ENCODE assay signal across 8 cellular contexts in the genomic region with DNA sequence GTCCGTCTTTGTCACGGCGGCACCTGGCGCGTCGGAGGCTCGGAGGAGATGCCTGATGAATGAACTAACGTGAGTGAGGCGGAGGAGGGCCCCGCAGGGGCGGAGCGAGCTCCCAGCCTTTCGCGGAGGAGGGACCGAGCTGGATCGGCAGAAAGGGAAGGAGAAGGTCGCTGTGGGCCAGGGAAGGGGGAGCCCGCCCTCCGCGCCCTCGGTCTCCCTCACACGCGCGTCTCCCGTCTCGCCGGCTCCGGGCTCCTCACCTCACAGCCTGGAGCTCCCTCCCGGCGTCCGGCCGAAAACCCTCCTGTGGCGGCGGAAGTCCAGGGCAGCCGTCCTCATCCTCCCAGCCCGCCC. TPM values are rescaled to one million over a fixed set of nuclear protein-coding genes. Genes with fewer than 3 reads are reported as not detected.
DNase-seq lines count a peak whose midpoint lies in the region; ATAC-seq and TF ChIP-seq lines count a peak whose summit lies in the region.

No MANE protein-coding gene starts in this region.

- peak overlapping the region; percentile 89 for H3K4me3 Mint-ChIP-seq in progenitor cell of endocrine pancreas (ENCODE audit: low read depth)

- peak; percentile 39 for DNase-seq in GM04503 (ENCODE audit: low read depth)
- DNase-seq in HCEC 1CT: peak; percentile 64
- DNase-seq in MG63: peak; percentile 84
- DNase-seq in SW 1271 (lab: John Stamatoyannopoulos, UW): peak; percentile 61 to 75
- peak; percentile 89 for DNase-seq in adipocyte (ENCODE audit: low read depth)
- DNase-seq in heart left ventricle: peak; percentile 77 to 87 (median 82)
- peak; percentile 62 for DNase-seq in progenitor cell of endocrine pancreas (ENCODE audit: low spot score, unreplicated experiment)
- peak; percentile 82 to 84 for DNase-seq in uterus

- H3K4me1 ChIP-seq in adipocyte (ENCODE audit: control insufficient read depth, insufficient read depth, low read length) (peaks cover 10% of the 10 kb centered on the region), heart left ventricle (peaks cover 6 to 53% (median 38%) of the 10 kb centered on the region in 12 donors), uterus (peaks cover 8 to 9% of the 10 kb centered on the region in 2 donors)

- H3K27me3 ChIP-seq in MG63 (no peaks in the 10 kb centered on the region), adipocyte (replicated peaks; ENCODE audit: control insufficient read depth, insufficient read depth, low read length) (no peaks in the 10 kb centered on the region), heart left ventricle (no peaks in the 10 kb centered on the region), uterus (no peaks in the 10 kb centered on the region)

- H3K9me3 ChIP-seq in MG63: no peaks in the 10 kb centered on the region
- H3K9me3 ChIP-seq in adipocyte (ENCODE audit: control insufficient read depth, low read length): no peaks in the 10 kb centered on the region
- no peaks in the 10 kb centered on the region for H3K9me3 ChIP-seq in heart left ventricle
- no peaks in the 10 kb centered on the region for H3K9me3 ChIP-seq in uterus

- 0% methylated on average over 4 to 36 of the region's 36 CpGs for WGBS in heart left ventricle, 4 donors

- H3K36me3 Mint-ChIP-seq in progenitor cell of endocrine pancreas (ENCODE audit: insufficient read depth): peaks cover 12% of the 10 kb centered on the region

- H3K27ac ChIP-seq in heart left ventricle: peak overlapping the region; percentile 82 to 98 (median 94)
- peak overlapping the region; percentile 95 to 99 for H3K27ac ChIP-seq in uterus

- peak overlapping the region; percentile 92 for H3K9ac ChIP-seq in adipocyte (ENCODE audit: low read length)

- H3K4me3 ChIP-seq in MG63 (peak overlapping the region; percentile 100), adipocyte (ENCODE audit: low read length) (peak overlapping the region; percentile 93), heart left ventricle (peak overlapping the region; percentile 81 to 99 (median 97)), uterus (peak overlapping the region; percentile 87 to 99)

- intact Hi-C loops in heart left ventricle (cut with DNase I) (loop anchor here in 6 of 10 donors (2.0 to 10.0 kb wide), 6 partner anchors 41 to 396 kb away; a partner anchor contains a TSS), uterus (cut with DNase I; ENCODE audit: low total_unique reads) (no loop called here)

- H3K9me3 Mint-ChIP-seq in progenitor cell of endocrine pancreas (ENCODE audit: low read depth): no peaks in the 10 kb centered on the region

- no peak for TF ChIP-seq CTCF in heart left ventricle (IDR thresholded peaks at IDR 0.05)
- TF ChIP-seq CTCF in progenitor cell of endocrine pancreas (IDR thresholded peaks at IDR 0.05; ENCODE audit: unreplicated experiment): no peak
- TF ChIP-seq CTCF in uterus (IDR thresholded peaks at IDR 0.05): no peak

- peak; percentile 60 to 78 (median 70) for ATAC-seq in heart left ventricle

- H3K36me3 ChIP-seq in MG63 (peaks cover 71% of the 10 kb centered on the region), adipocyte (ENCODE audit: control insufficient read depth, insufficient read depth, low read length, severe bottlenecking) (peaks cover 22% of the 10 kb centered on the region), heart left ventricle (peaks cover 0 to 39% (median 33%) of the 10 kb centered on the region in 9 donors), uterus (no peaks in the 10 kb centered on the region)

- no peaks in the 10 kb centered on the region for H3K27me3 Mint-ChIP-seq in progenitor cell of endocrine pancreas

- TF ChIP-seq POLR2A in heart left ventricle (IDR thresholded peaks at IDR 0.05): peak in 1 of 2 donors; percentile 56
- TF ChIP-seq POLR2A in uterus (IDR thresholded peaks at IDR 0.05): peak; percentile 43 to 67

- peaks cover 47% of the 10 kb centered on the region for H3K4me1 Mint-ChIP-seq in progenitor cell of endocrine pancreas (ENCODE audit: low read depth)

- H3K27ac Mint-ChIP-seq in progenitor cell of endocrine pancreas: peak overlapping the region; percentile 97

RNA-seq across cellular contexts. Expression of a gene that starts 0.5 kb away (rescaled TPM):
- total RNA-seq in MG63 (2014; rRNA removed; shearing (Covaris generic); ENCODE audit: low replicate concordance): 35.9 and 42.5 TPM in 2 replicates
- 10 to 100 TPM; 13.2 to 37.9 (median 16.5) TPM for total RNA-seq in heart left ventricle
- polyA plus RNA-seq in heart left ventricle: 10 to 100 TPM in 1 of 2 donors, 1 to 10 TPM in 1; 6.2 to 10.9 TPM
- 56.0 and 59.5 TPM in 2 replicates for total RNA-seq in progenitor cell of endocrine pancreas
- 10 to 100 TPM; 24.1 to 51.7 (median 41.0) TPM for total RNA-seq in uterus

Comparison
In these comparisons a context has a peak if more than half of its experiments do, and no peak if none do; other contexts are left out.
1. Peak in every context shown above with its lines: DNase-seq, ATAC-seq, H3K4me3 ChIP-seq and H3K27ac ChIP-seq.
2. DNase-seq: peak in every context shown above with its lines; median percentile 89 in adipocyte; 84 in MG63; 83 in uterus; 82 in heart left ventricle; 68 in SW 1271; 64 in HCEC 1CT; 62 in progenitor cell of endocrine pancreas; 39 in GM04503.